Comparison of ENCODE assay signal across 8 cellular contexts in genomic region chr5:157948738-157949410, GRCh38.
A peak's percentile ranks its signal among the peaks of the same experiment; 100 is the strongest.
DNase-seq lines count a peak whose midpoint lies in the region; ATAC-seq and TF ChIP-seq lines count a peak whose summit lies in the region.

No MANE protein-coding gene starts in this region.

- ATAC-seq in HG02588 (IDR thresholded peaks at IDR 0.05; ENCODE audit: unreplicated experiment) (peak; percentile 93), left ventricle myocardium superior (peak; percentile 100), HG02970 (IDR thresholded peaks at IDR 0.05; ENCODE audit: low FRiP score, unreplicated experiment) (no peak)

- intact Hi-C loops in left ventricle myocardium superior (cut with micrococcal nuclease): no loop called here

- DNase-seq in GM06990 (ENCODE audit: extremely low read depth, insufficient read length) (peak; percentile 41), NCI-H128 (lab: John Stamatoyannopoulos, UW; ENCODE audit: unreplicated experiment) (peak; percentile 64), SW480 (ENCODE audit: low spot score) (peak; percentile 89), amniotic epithelial cell (ENCODE audit: low read depth) (peak; percentile 87), left ventricle myocardium superior (peak; percentile 84), renal cortical epithelial cell (ENCODE audit: low read depth) (peak; percentile 94)

- TF ChIP-seq CTCF in GM06990 (IDR thresholded peaks at IDR 0.05; ENCODE audit: insufficient read depth, low read length, poor library complexity, severe bottlenecking): peak; percentile 76

- no peaks in the 10 kb centered on the region for H3K27me3 ChIP-seq in GM06990 (replicated peaks; ENCODE audit: control insufficient read depth, insufficient read depth, low read length)

- H3K4me3 ChIP-seq in GM06990 (replicated peaks; ENCODE audit: low read depth, low read length): no peak overlapping the region

- no peaks in the 10 kb centered on the region for H3K36me3 ChIP-seq in GM06990 (ENCODE audit: control insufficient read depth, insufficient read depth, low read length)

Comparison
In these comparisons a context has a peak if more than half of its experiments do, and no peak if none do; other contexts are left out.
1. DNase-seq: peak in every context shown above with its lines; median percentile 94 in renal cortical epithelial cell; 89 in SW480; 87 in amniotic epithelial cell; 84 in left ventricle myocardium superior; 64 in NCI-H128; 41 in GM06990.